In genomic region chr5:56632199-56632598, GRCh38 we compare ENCODE assay signal across 10 cellular contexts.
"Had no signal": no experiment of that assay in that cellular context is flagged by ENCODE, and none has a peak within 500 bp of the region (broad histone marks: within the 10 kb centered on the region; RNA-seq: fewer than 3 reads in every experiment).

No MANE protein-coding gene starts in this region.

- ATAC-seq: gastroesophageal sphincter had no signal

- H3K4me3 Mint-ChIP-seq: neural progenitor cell had no signal

- DNase-seq: activated naive CD4-positive, alpha-beta T cell treated with anti-CD3 and anti-CD28 coated beads, Interleukin-2, amount 50 U/mL, for 16 hours; activated T-cell treated with anti-CD3 and anti-CD28 coated beads, Interleukin-2, amount 50 U/mL, for 1 hour; adrenal gland; caudate nucleus; colonic mucosa; effector CD4-positive, alpha-beta T cell; stimulated activated CD4-positive, alpha-beta T cell treated with anti-CD3 and anti-CD28 coated beads, Interleukin-4, amount 100 ng/mL, for 4 hours; stomach had no signal

- H3K27ac Mint-ChIP-seq: neural progenitor cell had no signal

- H3K36me3 Mint-ChIP-seq: neural progenitor cell had no signal
